Comparison of ENCODE assay signal across 14 cellular contexts in genomic region chr6:166760288-166760687, GRCh38.
DNase-seq lines count a peak whose midpoint lies in the region; ATAC-seq, FAIRE-seq and TF ChIP-seq lines count a peak whose summit lies in the region.
"Had no signal": no experiment of that assay in that cellular context is flagged by ENCODE, and none has a peak within 500 bp of the region (broad histone marks: within the 10 kb centered on the region; RNA-seq: fewer than 3 reads in every experiment).

No MANE protein-coding gene starts in this region.

- DNase-seq in HepG2 (ENCODE audit: low spot score) (no peak), right lobe of liver (no peak), testis (no peak), UCSD-AML1 (lab: John Stamatoyannopoulos, UW; ENCODE audit: unreplicated experiment) (no peak), SIG-M5 (lab: John Stamatoyannopoulos, UW) (no peak), NCI-H510A treated with DMSO at 0.1 percent for 48 hours (lab: John Stamatoyannopoulos, UW) (no peak)
- DNase-seq in activated naive CD4-positive, alpha-beta T cell treated with Interleukin-2 at 50 U/mL for 16 hours: peak; percentile 67
- peak; percentile 61 to 68 for DNase-seq in stimulated activated CD4-positive, alpha-beta T cell treated with anti-CD3 and anti-CD28 coated beads, Interleukin-15, amount 100 ng/mL, for 48 hours (ENCODE audit: low read depth in 2 of 2)
- DNase-seq: DMS 273 treated with DMSO at 0.1 percent for 48 hours, NCI-H345 had no signal

- in situ Hi-C loops in HepG2 (cut with HindIII; ENCODE audit: extremely low pct_ligation_motif_present, low pct_unique_long_range_greater_than_20kb): no loop called here

- H3K9ac ChIP-seq in HepG2 (ENCODE audit: insufficient read depth, low read depth, low read length): no peak overlapping the region

- WGBS in HepG2 (ENCODE audit: low lambda C conversion rate): 41% methylated on average over 11 of the region's 11 CpGs
- WGBS in right lobe of liver (ENCODE audit: insufficient coverage, low coverage, low lambda C conversion rate, missing lambda C conversion rate): 65% methylated on average over 10 of the region's 11 CpGs
- WGBS in testis, 2 donors: 91% methylated on average over 11 of the region's 11 CpGs

- no peak overlapping the region for H2AFZ ChIP-seq in HepG2 (ENCODE audit: low read length)

- FAIRE-seq in HepG2 (lab: Jason Lieb, UNC): no peak
- FAIRE-seq: A204.1, colon, GM12891, islet of Langerhans had no signal

- 0 out of 2 replicates have a peak, but pooled peaks cover 3% of the 10 kb centered on the region for H4K20me1 ChIP-seq in HepG2 (ENCODE audit: insufficient read depth, low read length)

- H3K36me3 ChIP-seq in HepG2 (replicated peaks in 1 of 2; ENCODE audit: control insufficient read depth in 1 of 2, insufficient read depth in 2 of 2, low read length in 2 of 2) (no peaks in the 10 kb centered on the region), right lobe of liver (no peaks in the 10 kb centered on the region), testis (ENCODE audit: low read depth, missing control alignments) (no peaks in the 10 kb centered on the region)

- TF ChIP-seq CTCF in HepG2 (CRISPR knock-in tag; IDR thresholded peaks at IDR 0.05): no peak
- TF ChIP-seq CTCF in right lobe of liver (IDR thresholded peaks at IDR 0.05): no peak
- TF ChIP-seq CTCF in testis (IDR thresholded peaks at IDR 0.05): no peak

- H3K4me1 ChIP-seq in HepG2 (ENCODE audit: insufficient read depth, low read length): no peaks in the 10 kb centered on the region
- no peaks in the 10 kb centered on the region for H3K4me1 ChIP-seq in right lobe of liver
- H3K4me1 ChIP-seq in testis: peaks cover 4% of the 10 kb centered on the region

- H3K4me2 ChIP-seq in HepG2 (ENCODE audit: low read depth, low read length): no peak overlapping the region

- ATAC-seq in HepG2 (no peak), right lobe of liver (no peak)

- TF ChIP-seq EP300 in HepG2 (IDR thresholded peaks at IDR 0.05; ENCODE audit: low read depth in 2 of 2, low read length in 2 of 2): no peak
- no peak for TF ChIP-seq EP300 in HepG2 (CRISPR knock-in tag; IDR thresholded peaks at IDR 0.05; ENCODE audit: borderline replicate concordance)

- no peak overlapping the region for H3K27ac ChIP-seq in HepG2 (ENCODE audit: extremely low read length, insufficient read depth, low read length)
- H3K27ac ChIP-seq in right lobe of liver: no peak overlapping the region
- H3K27ac ChIP-seq in testis: no peak overlapping the region

- no peak overlapping the region for H3K4me3 ChIP-seq in HepG2 (replicated peaks in 1 of 3; ENCODE audit: insufficient read depth in 1 of 3, low read depth in 2 of 3, low read length in 3 of 3)
- H3K4me3 ChIP-seq in right lobe of liver: no peak overlapping the region
- H3K4me3 ChIP-seq in testis: no peak overlapping the region

- H3K27me3 ChIP-seq in HepG2 (ENCODE audit: control insufficient read depth in 1 of 2, insufficient read depth in 2 of 2, low read length in 2 of 2) (peaks cover 4 to 50% of the 10 kb centered on the region in 2 experiments; a peak in 4 of 5 replicates), right lobe of liver (no peaks in the 10 kb centered on the region), testis (no peaks in the 10 kb centered on the region)

- TF ChIP-seq POLR2A in HepG2 (IDR thresholded peaks at IDR 0.05; ENCODE audit: insufficient read depth in 1 of 2, low read depth in 2 of 2, low read length in 2 of 2): no peak
- TF ChIP-seq POLR2A in right lobe of liver (IDR thresholded peaks at IDR 0.05): no peak
- TF ChIP-seq POLR2A in testis (IDR thresholded peaks at IDR 0.05): no peak

- no peaks in the 10 kb centered on the region for H3K79me2 ChIP-seq in HepG2 (ENCODE audit: insufficient read depth, low read length)

- BruUV-seq in HepG2 (replicated peaks; lab: Mats Ljungman, UMichigan): no TSS peak

- POLR2A ChIA-PET in HepG2 (lab: Yijun Ruan, JAX): no interaction called here

- no peaks in the 10 kb centered on the region for H3K9me3 ChIP-seq in HepG2 (ENCODE audit: low read length)
- H3K9me3 ChIP-seq in right lobe of liver: no peaks in the 10 kb centered on the region
- no peaks in the 10 kb centered on the region for H3K9me3 ChIP-seq in testis

- no peak for TF ChIP-seq RAD21 in HepG2 (CRISPR knock-in tag; IDR thresholded peaks at IDR 0.05)

- intact Hi-C loops in HepG2 (cut with micrococcal nuclease; ENCODE audit: unreplicated experiment) (no loop called here), right lobe of liver (cut with DNase I) (no loop called here), testis (cut with DNase I; ENCODE audit: low total_unique reads) (no loop called here)

- CTCF ChIA-PET in HepG2 (lab: Yijun Ruan, JAX; ENCODE audit: low intra/inter-chr PET ratio, low total read pairs): no interaction called here

TF ChIP-seq in HepG2, 621 proteins besides CTCF, POLR2A, EP300 and RAD21:
- TF ChIP-seq CBX2 (IDR thresholded peaks at IDR 0.05; ENCODE audit: low read depth, low read length): 0 out of 2 replicates have a peak, but pooled peaks have one; percentile 17
- TF ChIP-seq CBX2 (CRISPR knock-in tag; IDR thresholded peaks at IDR 0.05; ENCODE audit: low read depth): no peak
- TF ChIP-seq ZFP36 (IDR thresholded peaks at IDR 0.05; ENCODE audit: borderline replicate concordance, low read depth, low read length, partially characterized antibody): peak; percentile 10
- no peak for TF ChIP-seq ATF7 (IDR thresholded peaks at IDR 0.05)
- TF ChIP-seq ATF7 (CRISPR knock-in tag; IDR thresholded peaks at IDR 0.05): no peak
TF ChIP-seq in HepG2: peak in this region for 2.

Comparison
In these comparisons a context has a peak if more than half of its experiments do, and no peak if none do; other contexts are left out.
1. DNase-seq: peak in activated naive CD4-positive, alpha-beta T cell treated with Interleukin-2 at 50 U/mL for 16 hours (single experiment) and stimulated activated CD4-positive, alpha-beta T cell treated with anti-CD3 and anti-CD28 coated beads, Interleukin-15, amount 100 ng/mL, for 48 hours (2 of 2); none in HepG2 (single experiment), right lobe of liver (0 of 3), testis (single experiment), UCSD-AML1 (single experiment), SIG-M5 (single experiment) and NCI-H510A treated with DMSO at 0.1 percent for 48 hours (single experiment).